10 cellular contexts compared by ENCODE assay signal in genomic region chr2:109242654-109243331, GRCh38.
DNase-seq lines count a peak whose midpoint lies in the region; ATAC-seq and TF ChIP-seq lines count a peak whose summit lies in the region.
"Had no signal": no experiment of that assay in that cellular context is flagged by ENCODE, and none has a peak within 500 bp of the region (broad histone marks: within the 10 kb centered on the region; RNA-seq: fewer than 3 reads in every experiment).

No MANE protein-coding gene starts in this region.

- H3K27me3 ChIP-seq in BJ (ENCODE audit: control insufficient read depth, insufficient read depth, low read length) (no peaks in the 10 kb centered on the region), SK-N-SH (ENCODE audit: insufficient read depth) (no peaks in the 10 kb centered on the region), parathyroid adenoma (ENCODE audit: control insufficient read depth, insufficient read depth, low read length) (no peaks in the 10 kb centered on the region)

- no peak for ATAC-seq in HG02763 (IDR thresholded peaks at IDR 0.05; ENCODE audit: unreplicated experiment)

- H3K79me2 ChIP-seq in SK-N-SH (ENCODE audit: insufficient read depth) (peaks cover 47% of the 10 kb centered on the region), parathyroid adenoma (no peaks in the 10 kb centered on the region)

- H4K20me1 ChIP-seq in SK-N-SH (ENCODE audit: insufficient read depth): no peaks in the 10 kb centered on the region

- CTCF ChIA-PET in BJ (lab: Yijun Ruan, JAX): interaction anchor here (1.7 to 2.3 kb wide), 2 partner anchors 10 to 267 kb away, joined by 5 to 6 read pairs; no protein-coding TSS in a partner anchor
- CTCF ChIA-PET in SK-N-SH (lab: Yijun Ruan, JAX): no interaction called here

- TF ChIP-seq EP300 in SK-N-SH (IDR thresholded peaks at IDR 0.05; ENCODE audit: borderline replicate concordance in 1 of 2, low read depth in 1 of 2, low read length in 1 of 2): no peak; a peak in 1 of 4 replicates

- H3K9ac ChIP-seq in SK-N-SH (peak overlapping the region; percentile 40; the same call in 1 of the 2 replicates), parathyroid adenoma (no peak overlapping the region)

- no peak overlapping the region for H2AFZ ChIP-seq in SK-N-SH (ENCODE audit: low read depth)
- H2AFZ ChIP-seq in parathyroid adenoma: no peak overlapping the region

- H3F3A ChIP-seq in SK-N-SH (replicated peaks; ENCODE audit: insufficient read depth): peaks cover 22% of the 10 kb centered on the region

- POLR2A ChIA-PET in BJ (lab: Charles Lee) (no interaction called here), SK-N-SH (lab: Yijun Ruan, JAX) (no interaction called here)

- no peaks in the 10 kb centered on the region for H3K36me3 ChIP-seq in BJ (ENCODE audit: control insufficient read depth, insufficient read depth, low read length)
- no peaks in the 10 kb centered on the region for H3K36me3 ChIP-seq in SK-N-SH (replicated peaks in 1 of 2; ENCODE audit: control insufficient read depth in 1 of 2, insufficient read depth in 2 of 2, low read length in 1 of 2)
- H3K36me3 ChIP-seq in parathyroid adenoma (ENCODE audit: control insufficient read depth, insufficient read depth, low read length): no peaks in the 10 kb centered on the region

- TF ChIP-seq CTCF in BJ (IDR thresholded peaks at IDR 0.05; ENCODE audit: insufficient read depth, low read depth, low read length) (no peak), SK-N-SH (IDR thresholded peaks at IDR 0.05) (no peak), fibroblast of the aortic adventitia (IDR thresholded peaks at IDR 0.05; ENCODE audit: insufficient read depth, low read length) (no peak), parathyroid adenoma (IDR thresholded peaks at IDR 0.05) (no peak)

- H3K4me3 ChIP-seq in BJ (ENCODE audit: low read depth, low read length) (no peak overlapping the region), SK-N-SH (ENCODE audit: low read depth in 2 of 2, low read length in 1 of 2) (no peak overlapping the region), fibroblast of the aortic adventitia (ENCODE audit: low read depth, low read length) (peak overlapping the region; percentile 38), parathyroid adenoma (ENCODE audit: low read depth, low read length) (no peak overlapping the region)

- no peaks in the 10 kb centered on the region for H3K9me2 ChIP-seq in SK-N-SH

- H3K4me2 ChIP-seq in SK-N-SH (peak overlapping the region; percentile 40), parathyroid adenoma (ENCODE audit: low read length) (no peak overlapping the region)

- 60% methylated on average over 12 of the region's 12 CpGs for WGBS in SK-N-SH (ENCODE audit: low lambda C conversion rate)

- no peaks in the 10 kb centered on the region for H3K9me3 ChIP-seq in SK-N-SH
- no peaks in the 10 kb centered on the region for H3K9me3 ChIP-seq in parathyroid adenoma (ENCODE audit: control insufficient read depth, low read length)

- H3K27ac ChIP-seq in SK-N-SH (ENCODE audit: low read depth in 2 of 2, low read length in 1 of 2) (peak overlapping the region; percentile 64 to 86), parathyroid adenoma (peak overlapping the region; percentile 54)

- H3K4me1 ChIP-seq in SK-N-SH (ENCODE audit: control insufficient read depth in 1 of 2, insufficient read depth in 2 of 2, low read depth in 1 of 2, low read length in 1 of 2): peaks cover 24 to 30% of the 10 kb centered on the region in 2 experiments; a peak in 3 of 4 replicates
- peaks cover 9% of the 10 kb centered on the region for H3K4me1 ChIP-seq in parathyroid adenoma

- DNase-seq in BJ (ENCODE audit: low read depth): peak; percentile 74
- no peak for DNase-seq in SK-N-SH
- DNase-seq in fibroblast of the aortic adventitia (ENCODE audit: low read depth): peak; percentile 98
- DNase-seq in amygdala (lab: John Stamatoyannopoulos, UW): no peak
- no peak for DNase-seq in middle frontal gyrus (ENCODE audit: extremely low spot score, low spot score)
- no peak for DNase-seq in GM19240 (ENCODE audit: insufficient read length, low spot score)
- DNase-seq: activated T-cell treated with anti-CD3 and anti-CD28 coated beads for 4 hours, naive B cell had no signal

- TF ChIP-seq RAD21 in SK-N-SH (IDR thresholded peaks at IDR 0.05; ENCODE audit: low read length): no peak

TF ChIP-seq in SK-N-SH, 30 proteins besides CTCF, POLR2A, EP300 and RAD21:
- TF ChIP-seq ZBTB33 (IDR thresholded peaks at IDR 0.05; ENCODE audit: borderline replicate concordance, low read depth) (no peak), SMC3 (IDR thresholded peaks at IDR 0.05; ENCODE audit: low read depth, low read length) (no peak), USF1 (IDR thresholded peaks at IDR 0.05; ENCODE audit: borderline replicate concordance, low read depth) (no peak), PBX3 (IDR thresholded peaks at IDR 0.05) (peak; percentile 47; the same call in 1 of the 2 replicates), GABPA (IDR thresholded peaks at IDR 0.05; ENCODE audit: low read depth) (no peak), TEAD4 (IDR thresholded peaks at IDR 0.05; ENCODE audit: borderline replicate concordance, insufficient read depth) (0 out of 2 replicates have a peak, but pooled peaks have one; percentile 23), JUND (IDR thresholded peaks at IDR 0.05) (peak; percentile 69), SIN3A (IDR thresholded peaks at IDR 0.05; ENCODE audit: borderline replicate concordance, low read depth, low read length) (no peak), FOXJ3 (CRISPR knock-in tag; IDR thresholded peaks at IDR 0.05) (no peak), REST (IDR thresholded peaks at IDR 0.05; ENCODE audit: low read depth, low read length) (no peak), FOSL2 (IDR thresholded peaks at IDR 0.05; ENCODE audit: borderline replicate concordance, low read depth) (peak; percentile 75; the same call in 1 of the 2 replicates), TCF12 (IDR thresholded peaks at IDR 0.05) (peak; percentile 67), NFIC (IDR thresholded peaks at IDR 0.05; ENCODE audit: borderline replicate concordance) (peak; percentile 70)

Comparison
In these comparisons a context has a peak if more than half of its experiments do, and no peak if none do; other contexts are left out.
1. DNase-seq: peak in BJ (single experiment) and fibroblast of the aortic adventitia (single experiment); none in SK-N-SH (single experiment), amygdala (0 of 56), middle frontal gyrus (single experiment) and GM19240 (single experiment).